In the genomic region with DNA sequence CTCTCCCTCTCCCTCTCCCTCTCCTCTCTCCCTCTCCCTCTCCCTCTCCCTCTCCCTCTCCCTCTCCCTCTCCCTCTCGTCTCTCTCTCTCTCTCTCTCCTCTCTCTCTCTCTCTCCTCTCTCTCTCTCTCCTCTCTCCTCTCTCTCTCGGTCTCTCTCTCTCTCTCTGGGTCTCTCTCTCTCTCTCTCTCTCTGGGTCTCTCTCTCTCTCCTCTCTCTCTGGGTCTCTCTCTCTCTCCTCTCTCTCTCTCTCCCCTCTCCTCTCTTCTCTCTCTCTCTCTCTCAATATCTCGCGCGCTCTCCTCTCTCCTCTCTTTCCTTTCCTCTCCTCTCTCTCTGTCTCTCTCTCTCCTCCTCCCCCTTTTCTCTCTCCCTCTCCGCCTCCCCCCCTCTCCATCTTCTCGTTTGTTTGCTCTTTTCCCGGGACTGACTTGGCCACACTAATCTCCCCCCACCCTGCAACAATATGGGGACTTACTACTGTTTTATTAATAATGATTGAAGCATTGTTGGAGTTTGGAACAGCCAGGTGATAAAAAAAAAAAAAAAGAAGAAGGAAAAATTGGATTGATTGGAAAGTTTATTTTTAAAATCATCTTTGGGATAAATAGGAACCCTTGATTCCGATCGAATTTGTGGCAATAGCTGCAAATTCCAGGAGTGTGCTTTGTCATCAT, we compare ENCODE assay signal across 9 cellular contexts. TPM values are rescaled to one million over a fixed set of nuclear protein-coding genes. Genes with fewer than 3 reads are reported as not detected.
A peak's percentile ranks its signal among the peaks of the same experiment; 100 is the strongest.
DNase-seq lines count a peak whose midpoint lies in the region; ATAC-seq and TF ChIP-seq lines count a peak whose summit lies in the region.
"Had no signal": no experiment of that assay in that cellular context is flagged by ENCODE, and none has a peak within 500 bp of the region (broad histone marks: within the 10 kb centered on the region; RNA-seq: fewer than 3 reads in every experiment).

No MANE protein-coding gene starts in this region.

- ATAC-seq in foreskin keratinocyte (no peak), HG03135 (IDR thresholded peaks at IDR 0.05; ENCODE audit: unreplicated experiment) (no peak)

- H3K4me1 ChIP-seq in duodenal mucosa (ENCODE audit: control insufficient read depth in 1 of 2, insufficient read depth in 2 of 2, low read length in 2 of 2) = peaks cover 20 to 26% of the 10 kb centered on the region in 2 donors
- no peaks in the 10 kb centered on the region for H3K4me1 ChIP-seq in foreskin keratinocyte

- H3K9ac ChIP-seq in duodenal mucosa (ENCODE audit: low read depth in 1 of 2, low read length in 2 of 2) = no peak overlapping the region

- H3K9me3 ChIP-seq in duodenal mucosa (ENCODE audit: control insufficient read depth in 1 of 2, low read length in 2 of 2) = no peaks in the 10 kb centered on the region

- no peaks in the 10 kb centered on the region for H3K36me3 ChIP-seq in duodenal mucosa (ENCODE audit: control insufficient read depth in 1 of 2, insufficient read depth in 2 of 2, low read length in 2 of 2)

- H3K27me3 ChIP-seq in duodenal mucosa (ENCODE audit: control insufficient read depth in 1 of 2, insufficient read depth in 2 of 2, low read length in 2 of 2) (peaks cover 62 to 80% of the 10 kb centered on the region in 2 donors), foreskin keratinocyte (peaks cover 88% of the 10 kb centered on the region)

- H3K4me3 ChIP-seq in GM12875 (ENCODE audit: low read depth, low read length) (peak overlapping the region; percentile 32), duodenal mucosa (ENCODE audit: low read depth in 1 of 2, low read length in 2 of 2) (peak overlapping the region; percentile 79 to 83), retinal pigment epithelial cell (ENCODE audit: low read length) (peak overlapping the region; percentile 93)

- DNase-seq in NCI-H446 treated with DMSO at 0.1 percent for 48 hours (lab: John Stamatoyannopoulos, UW) (peak; percentile 33), retinal pigment epithelial cell (ENCODE audit: low read depth) (no peak), foreskin keratinocyte (no peak), NK-92 (lab: John Stamatoyannopoulos, UW; ENCODE audit: unreplicated experiment) (no peak), activated gamma-delta T cell (lab: John Stamatoyannopoulos, UW) (no peak)

- H3K27ac ChIP-seq in duodenal mucosa (ENCODE audit: low read depth, low read length) (no peak overlapping the region), foreskin keratinocyte (no peak overlapping the region)

- TF ChIP-seq CTCF in GM12875 (IDR thresholded peaks at IDR 0.05; ENCODE audit: borderline replicate concordance, insufficient read depth, low read depth, low read length) (no peak), retinal pigment epithelial cell (conservative IDR thresholded peaks at IDR 0.05; ENCODE audit: low read depth, low read length) (no peak), foreskin keratinocyte (conservative IDR thresholded peaks at IDR 0.05) (no peak)

RNA-seq across cellular contexts. Expression of a gene that starts 0.9 kb away (rescaled TPM):
- not detected in 2 replicates for total RNA-seq in foreskin keratinocyte
- polyA plus RNA-seq in foreskin keratinocyte = not detected in 2 replicates
- total RNA-seq: activated naive CD4-positive, alpha-beta T cell treated with anti-CD3 and anti-CD28 coated beads, Interleukin-2, amount 50 U/mL, for 72 hours had no signal

RNA-seq across cellular contexts. Expression of a gene that starts 1.1 kb away (rescaled TPM):
- total RNA-seq in foreskin keratinocyte = not detected in 2 replicates
- not detected in 2 replicates for polyA plus RNA-seq in foreskin keratinocyte
- total RNA-seq: activated naive CD4-positive, alpha-beta T cell treated with anti-CD3 and anti-CD28 coated beads, Interleukin-2, amount 50 U/mL, for 72 hours had no signal

Comparison
In these comparisons a context has a peak if more than half of its experiments do, and no peak if none do; other contexts are left out.
1. H3K4me3 ChIP-seq: peak in every context shown above with its lines; median percentile 93 in retinal pigment epithelial cell; 81 in duodenal mucosa; 32 in GM12875.